11 cellular contexts compared by ENCODE assay signal in genomic region chr11:47225552-47226137, GRCh38. TPM values are rescaled to one million over a fixed set of nuclear protein-coding genes. Genes with fewer than 3 reads are reported as not detected.
DNase-seq lines count a peak whose midpoint lies in the region; ATAC-seq lines count a peak whose summit lies in the region.
"Had no signal": no experiment of that assay in that cellular context is flagged by ENCODE, and none has a peak within 500 bp of the region (broad histone marks: within the 10 kb centered on the region; RNA-seq: fewer than 3 reads in every experiment).

No MANE protein-coding gene starts in this region.

- H3K27me3 Mint-ChIP-seq in activated T-helper 1 cell treated with anti-CD3 and anti-CD28 coated beads, Interleukin-12 subunit alpha, Interleukin-12 subunit beta, Interleukin-2, Interleukin-4 antibody, amounts not matched to agents 30 ng/mL and 10 ng/mL and 1 ng/mL, durations not matched to agents 14 hours and 24 hours and 36 hours (ENCODE audit: insufficient read depth), result no peaks in the 10 kb centered on the region
- H3K27me3 Mint-ChIP-seq in stimulated activated naive CD8-positive, alpha-beta T cell treated with anti-CD3 and anti-CD28 coated beads, Interleukin-15, Interleukin-2, amounts not matched to agents 100 ng/mL and 50 ng/mL, for 24 hours, result no peaks in the 10 kb centered on the region

- H3K27ac Mint-ChIP-seq in activated T-helper 1 cell treated with anti-CD3 and anti-CD28 coated beads, Interleukin-12 subunit alpha, Interleukin-12 subunit beta, Interleukin-2, Interleukin-4 antibody, amounts not matched to agents 30 ng/mL and 10 ng/mL and 1 ng/mL, durations not matched to agents 14 hours and 24 hours and 36 hours, result peak overlapping the region; percentile 64
- H3K27ac Mint-ChIP-seq in stimulated activated naive CD8-positive, alpha-beta T cell treated with anti-CD3 and anti-CD28 coated beads, Interleukin-15, Interleukin-2, amounts not matched to agents 100 ng/mL and 50 ng/mL, for 24 hours, result peak overlapping the region; percentile 83
- H3K27ac Mint-ChIP-seq: GM23338 had no signal

- H3K9me3 Mint-ChIP-seq in activated T-helper 1 cell treated with anti-CD3 and anti-CD28 coated beads, Interleukin-12 subunit alpha, Interleukin-12 subunit beta, Interleukin-2, Interleukin-4 antibody, amounts not matched to agents 30 ng/mL and 10 ng/mL and 1 ng/mL, durations not matched to agents 14 hours and 24 hours and 36 hours, result no peaks in the 10 kb centered on the region
- H3K9me3 Mint-ChIP-seq in stimulated activated naive CD8-positive, alpha-beta T cell treated with anti-CD3 and anti-CD28 coated beads, Interleukin-15, Interleukin-2, amounts not matched to agents 100 ng/mL and 50 ng/mL, for 24 hours, result no peaks in the 10 kb centered on the region
- H3K9me3 Mint-ChIP-seq: GM23338 had no signal

- peaks cover 27% of the 10 kb centered on the region for H3K4me1 Mint-ChIP-seq in activated T-helper 1 cell treated with anti-CD3 and anti-CD28 coated beads, Interleukin-12 subunit alpha, Interleukin-12 subunit beta, Interleukin-2, Interleukin-4 antibody, amounts not matched to agents 30 ng/mL and 10 ng/mL and 1 ng/mL, durations not matched to agents 14 hours and 24 hours and 36 hours (ENCODE audit: low read depth)
- H3K4me1 Mint-ChIP-seq in stimulated activated naive CD8-positive, alpha-beta T cell treated with anti-CD3 and anti-CD28 coated beads, Interleukin-15, Interleukin-2, amounts not matched to agents 100 ng/mL and 50 ng/mL, for 24 hours (ENCODE audit: low read depth), result peaks cover 36% of the 10 kb centered on the region
- H3K4me1 Mint-ChIP-seq: GM23338 had no signal

- ATAC-seq in HG03039 (IDR thresholded peaks at IDR 0.05; ENCODE audit: unreplicated experiment), result peak; percentile 93
- ATAC-seq: GM23338 had no signal

- peak overlapping the region; percentile 38 for H3K4me3 Mint-ChIP-seq in activated T-helper 1 cell treated with anti-CD3 and anti-CD28 coated beads, Interleukin-12 subunit alpha, Interleukin-12 subunit beta, Interleukin-2, Interleukin-4 antibody, amounts not matched to agents 30 ng/mL and 10 ng/mL and 1 ng/mL, durations not matched to agents 14 hours and 24 hours and 36 hours
- H3K4me3 Mint-ChIP-seq in stimulated activated naive CD8-positive, alpha-beta T cell treated with anti-CD3 and anti-CD28 coated beads, Interleukin-15, Interleukin-2, amounts not matched to agents 100 ng/mL and 50 ng/mL, for 24 hours, result peak overlapping the region; percentile 59
- H3K4me3 Mint-ChIP-seq: GM23338 had no signal

- H3K36me3 Mint-ChIP-seq in activated T-helper 1 cell treated with anti-CD3 and anti-CD28 coated beads, Interleukin-12 subunit alpha, Interleukin-12 subunit beta, Interleukin-2, Interleukin-4 antibody, amounts not matched to agents 30 ng/mL and 10 ng/mL and 1 ng/mL, durations not matched to agents 14 hours and 24 hours and 36 hours (ENCODE audit: low read depth), result peaks cover 38% of the 10 kb centered on the region
- H3K36me3 Mint-ChIP-seq in stimulated activated naive CD8-positive, alpha-beta T cell treated with anti-CD3 and anti-CD28 coated beads, Interleukin-15, Interleukin-2, amounts not matched to agents 100 ng/mL and 50 ng/mL, for 24 hours (ENCODE audit: low read depth), result peaks cover 73% of the 10 kb centered on the region

- peak; percentile 49 for DNase-seq in stimulated activated CD4-positive, alpha-beta T cell treated with anti-CD3 and anti-CD28 coated beads, Interleukin-15, amount 100 ng/mL, for 24 hours
- DNase-seq in stimulated activated CD4-positive, alpha-beta T cell treated with anti-CD3 and anti-CD28 coated beads, Interleukin-4, amount 100 ng/mL, for 4 hours, result no peak
- no peak for DNase-seq in activated T-helper 1 cell treated with anti-CD3 and anti-CD28 coated beads, Interleukin-12 subunit alpha, Interleukin-12 subunit beta, Interleukin-2, Interleukin-4 antibody, amounts not matched to agents 30 ng/mL and 10 ng/mL and 1 ng/mL, durations not matched to agents 14 hours and 24 hours and 36 hours (ENCODE audit: low spot score)
- no peak for DNase-seq in pons (ENCODE audit: low spot score)
- no peak for DNase-seq in ureter (ENCODE audit: low spot score)
- no peak for DNase-seq in NK-92 (lab: John Stamatoyannopoulos, UW; ENCODE audit: unreplicated experiment)
- DNase-seq: activated CD4-positive, CD25-positive, alpha-beta regulatory T cell treated with anti-CD3 and anti-CD28 coated beads, Interleukin-2, amount 50 U/mL, for 72 hours; NCI-H446 had no signal

- intact Hi-C loops in activated T-helper 1 cell treated with anti-CD3 and anti-CD28 coated beads, Interleukin-12 subunit alpha, Interleukin-12 subunit beta, Interleukin-2, Interleukin-4 antibody, amounts not matched to agents 30 ng/mL and 10 ng/mL and 1 ng/mL, durations not matched to agents 14 hours and 24 hours and 36 hours (cut with micrococcal nuclease), result loop anchor here (1.0 kb wide), 3 partner anchors 9 to 44 kb away; no protein-coding TSS in a partner anchor

RNA-seq across cellular contexts. Expression of gene DDB2, which starts 10.9 kb away (rescaled TPM):
- 134 and 142 TPM in 2 replicates for total RNA-seq in activated T-helper 1 cell treated with anti-CD3 and anti-CD28 coated beads, Interleukin-12 subunit alpha, Interleukin-12 subunit beta, Interleukin-2, Interleukin-4 antibody, amounts not matched to agents 30 ng/mL and 10 ng/mL and 1 ng/mL, durations not matched to agents 14 hours and 24 hours and 36 hours
- total RNA-seq in ureter, result 57.9 TPM

RNA-seq across cellular contexts. Expression of gene ACP2, which starts 23.0 kb away (rescaled TPM):
- total RNA-seq in activated T-helper 1 cell treated with anti-CD3 and anti-CD28 coated beads, Interleukin-12 subunit alpha, Interleukin-12 subunit beta, Interleukin-2, Interleukin-4 antibody, amounts not matched to agents 30 ng/mL and 10 ng/mL and 1 ng/mL, durations not matched to agents 14 hours and 24 hours and 36 hours, result 31.8 and 33.8 TPM in 2 replicates
- total RNA-seq in ureter, result 36.8 TPM

RNA-seq across cellular contexts. Expression of gene NR1H3, which starts 32.2 kb away (rescaled TPM):
- 8.5 and 9.9 TPM in 2 replicates for total RNA-seq in activated T-helper 1 cell treated with anti-CD3 and anti-CD28 coated beads, Interleukin-12 subunit alpha, Interleukin-12 subunit beta, Interleukin-2, Interleukin-4 antibody, amounts not matched to agents 30 ng/mL and 10 ng/mL and 1 ng/mL, durations not matched to agents 14 hours and 24 hours and 36 hours
- 71.3 TPM for total RNA-seq in ureter

RNA-seq across cellular contexts. Expression of gene PACSIN3, which starts 39.4 kb away (rescaled TPM):
- 14.5 and 17.0 TPM in 2 replicates for total RNA-seq in activated T-helper 1 cell treated with anti-CD3 and anti-CD28 coated beads, Interleukin-12 subunit alpha, Interleukin-12 subunit beta, Interleukin-2, Interleukin-4 antibody, amounts not matched to agents 30 ng/mL and 10 ng/mL and 1 ng/mL, durations not matched to agents 14 hours and 24 hours and 36 hours
- 29.0 TPM for total RNA-seq in ureter

RNA-seq across cellular contexts. Expression of gene MADD, which starts 44.3 kb away (rescaled TPM):
- total RNA-seq in activated T-helper 1 cell treated with anti-CD3 and anti-CD28 coated beads, Interleukin-12 subunit alpha, Interleukin-12 subunit beta, Interleukin-2, Interleukin-4 antibody, amounts not matched to agents 30 ng/mL and 10 ng/mL and 1 ng/mL, durations not matched to agents 14 hours and 24 hours and 36 hours, result 75.9 and 85.2 TPM in 2 replicates
- 79.4 TPM for total RNA-seq in ureter
